ENCODE assay signal across 9 cellular contexts in the genomic region with DNA sequence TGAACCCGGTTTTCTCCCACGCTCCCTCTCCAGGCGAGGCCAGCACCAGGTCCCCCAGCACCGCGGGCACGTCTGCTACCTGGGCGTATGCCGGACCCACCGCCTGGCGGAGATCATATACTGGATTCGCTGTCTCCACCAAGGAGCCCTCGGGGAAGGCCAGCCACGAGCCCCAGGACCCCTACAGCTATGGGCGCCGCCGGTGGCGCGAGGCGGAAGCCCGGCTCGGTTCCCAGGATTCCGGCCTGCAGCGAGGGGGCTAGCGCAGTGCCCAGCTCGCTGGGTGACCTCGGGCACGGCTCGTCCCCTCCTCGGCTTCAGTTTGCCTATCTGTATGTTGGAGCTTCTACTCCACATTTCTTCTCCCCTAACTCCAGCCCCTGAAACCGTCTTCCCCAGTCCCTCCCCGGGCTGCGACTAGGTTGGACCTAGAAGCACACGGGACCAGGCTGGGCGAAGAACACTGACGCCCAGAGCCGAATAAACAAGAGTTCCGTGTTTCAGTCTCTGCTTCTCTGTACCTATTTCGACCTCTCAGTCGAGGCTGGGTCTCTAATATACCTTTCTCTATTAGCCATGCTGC. TPM values are rescaled to one million over a fixed set of nuclear protein-coding genes. Genes with fewer than 3 reads are reported as not detected.
DNase-seq lines count a peak whose midpoint lies in the region; ATAC-seq, FAIRE-seq and TF ChIP-seq lines count a peak whose summit lies in the region.
"Had no signal": no experiment of that assay in that cellular context is flagged by ENCODE, and none has a peak within 500 bp of the region (broad histone marks: within the 10 kb centered on the region; RNA-seq: fewer than 3 reads in every experiment).

No MANE protein-coding gene starts in this region.

- no peaks in the 10 kb centered on the region for H3K36me3 Mint-ChIP-seq in activated naive CD8-positive, alpha-beta T cell

- peaks cover 32% of the 10 kb centered on the region for H3K4me1 Mint-ChIP-seq in activated naive CD8-positive, alpha-beta T cell (ENCODE audit: low read depth)

- H3K27me3 Mint-ChIP-seq in activated naive CD8-positive, alpha-beta T cell, result peaks cover 2% of the 10 kb centered on the region

- TF ChIP-seq CTCF in D721Med (IDR thresholded peaks at IDR 0.05; ENCODE audit: insufficient read depth, missing control alignments), result no peak

- H3K27me3 ChIP-seq in H7 (ENCODE audit: control insufficient read depth, insufficient read depth, low read length), result no peaks in the 10 kb centered on the region
- H3K27me3 ChIP-seq: adrenal gland had no signal

- DNase-seq in H7, result no peak
- DNase-seq in D721Med (ENCODE audit: insufficient read length, low spot score), result no peak
- no peak for DNase-seq in NCI-H524 (lab: John Stamatoyannopoulos, UW)

- no peaks in the 10 kb centered on the region for H3K9me3 Mint-ChIP-seq in activated naive CD8-positive, alpha-beta T cell (ENCODE audit: low read depth)

- peak overlapping the region; percentile 87 for H3K4me3 Mint-ChIP-seq in activated naive CD8-positive, alpha-beta T cell

- no peak for ATAC-seq in GM18519 (IDR thresholded peaks at IDR 0.05; ENCODE audit: low FRiP score, unreplicated experiment)
- ATAC-seq in HG02870 (IDR thresholded peaks at IDR 0.05; ENCODE audit: unreplicated experiment), result no peak

- no peak for FAIRE-seq in D721Med (lab: Jason Lieb, UNC)

- H3K36me3 ChIP-seq in H7 (replicated peaks; ENCODE audit: control insufficient read depth, insufficient read depth, low read length), result peaks cover 17% of the 10 kb centered on the region

- H3K4me3 ChIP-seq in H7 (ENCODE audit: insufficient read depth, low read depth, low read length) (peak overlapping the region; percentile 74), iPS-11a (ENCODE audit: low read depth, low read length) (peak overlapping the region; percentile 59), skin epidermis (peak overlapping the region; percentile 21 to 43 (median 40))

- peak overlapping the region in 19 of 21 experiments; percentile 6 to 80 (median 41) for H3K27ac ChIP-seq in skin epidermis

- H3K27ac Mint-ChIP-seq in activated naive CD8-positive, alpha-beta T cell, result no peak overlapping the region

RNA-seq across cellular contexts. Expression of a gene that starts 0.8 kb away (rescaled TPM):
- total RNA-seq in H7 (2014; rRNA removed; shearing (Covaris generic)), result 25.8 and 28.9 TPM in 2 replicates

RNA-seq across cellular contexts. Expression of a gene that starts 0.8 kb away (rescaled TPM):
- total RNA-seq in H7 (2014; rRNA removed; shearing (Covaris generic)), result 1.4 and 1.8 TPM in 2 replicates

RNA-seq across cellular contexts. Expression of a gene that starts 13.1 kb away (rescaled TPM):
- total RNA-seq in H7 (2014; rRNA removed; shearing (Covaris generic)), result 690 and 848 TPM in 2 replicates

RNA-seq across cellular contexts. Expression of a gene that starts 24.4 kb away (rescaled TPM):
- total RNA-seq in H7 (2014; rRNA removed; shearing (Covaris generic)), result 34.3 and 42.5 TPM in 2 replicates

RNA-seq across cellular contexts. Expression of a gene that starts 24.5 kb away (rescaled TPM):
- 107 and 108 TPM in 2 replicates for total RNA-seq in H7 (2014; rRNA removed; shearing (Covaris generic))
